Comparison of ENCODE assay signal across 11 cellular contexts in genomic region chr10:124999433-125000365, GRCh38. TPM values are rescaled to one million over a fixed set of nuclear protein-coding genes. Genes with fewer than 3 reads are reported as not detected.
A peak's percentile ranks its signal among the peaks of the same experiment; 100 is the strongest.
DNase-seq lines count a peak whose midpoint lies in the region; ATAC-seq, FAIRE-seq and TF ChIP-seq lines count a peak whose summit lies in the region.
"Had no signal": no experiment of that assay in that cellular context is flagged by ENCODE, and none has a peak within 500 bp of the region (broad histone marks: within the 10 kb centered on the region; RNA-seq: fewer than 3 reads in every experiment).

No MANE protein-coding gene starts in this region.

- no peak overlapping the region for H3K4me3 Mint-ChIP-seq in CD14-positive monocyte
- no peak overlapping the region for H3K4me3 Mint-ChIP-seq in activated naive CD8-positive, alpha-beta T cell treated with anti-CD3 and anti-CD28 coated beads for 36 hours

- intact Hi-C loops in head of caudate nucleus (cut with DNase I): loop anchor here (5.0 to 10.0 kb wide), 2 partner anchors 85 to 153 kb away; no protein-coding TSS in a partner anchor
- intact Hi-C loops in pancreas (cut with DNase I): no loop called here
- intact Hi-C loops in CD14-positive monocyte (cut with micrococcal nuclease): no loop called here

- H3K36me3 ChIP-seq in adipocyte (ENCODE audit: control insufficient read depth, insufficient read depth, low read length, severe bottlenecking) (peaks cover 27% of the 10 kb centered on the region), pancreas (peaks cover 2 to 43% (median 4%) of the 10 kb centered on the region in 3 donors)

- no peak for FAIRE-seq in pancreas (lab: Jason Lieb, UNC)
- FAIRE-seq: islet of Langerhans had no signal

- peaks cover 15% of the 10 kb centered on the region for H3K4me1 ChIP-seq in adipocyte (ENCODE audit: control insufficient read depth, insufficient read depth, low read length)
- H3K4me1 ChIP-seq in pancreas: peaks cover 11 to 28% (median 19%) of the 10 kb centered on the region in 3 donors

- TF ChIP-seq CTCF in AG09319 (IDR thresholded peaks at IDR 0.05; ENCODE audit: low read depth, low read length) (no peak), pancreas (IDR thresholded peaks at IDR 0.05) (no peak), CD14-positive monocyte (IDR thresholded peaks at IDR 0.05) (no peak)

- WGBS in pancreas, 2 donors: 60 to 63% methylated on average over 28 to 29 of the region's 29 CpGs

- DNase-seq in AG09319 (ENCODE audit: extremely low read depth, low read depth) (peak; percentile 70), adipocyte (ENCODE audit: low read depth) (peak; percentile 72), head of caudate nucleus (peak in 31 of 42 donors; percentile 3 to 67 (median 35)), pancreas (peak in 3 of 6 donors; percentile 15 to 46 (median 41)), CD14-positive monocyte (ENCODE audit: low spot score) (no peak), NCI-H2107 treated with DMSO at 0.1 percent for 48 hours (lab: John Stamatoyannopoulos, UW; ENCODE audit: unreplicated experiment) (no peak)
- DNase-seq in activated CD4-positive, alpha-beta T cell treated with anti-CD3 and anti-CD28 coated beads, Interleukin-2, amount 50 U/mL, for 4 hours: no peak
- DNase-seq in activated naive CD8-positive, alpha-beta T cell treated with anti-CD3 and anti-CD28 coated beads for 36 hours: no peak
- DNase-seq: activated naive CD4-positive, alpha-beta T cell treated with anti-CD3 and anti-CD28 coated beads, Interleukin-2, amount 50 U/mL, for 16 hours; NCI-H1417 had no signal

- no peaks in the 10 kb centered on the region for H3K27me3 Mint-ChIP-seq in CD14-positive monocyte (ENCODE audit: low read depth in 3 of 3)
- no peaks in the 10 kb centered on the region for H3K27me3 Mint-ChIP-seq in activated naive CD8-positive, alpha-beta T cell treated with anti-CD3 and anti-CD28 coated beads for 36 hours

- peaks cover 64 to 94% of the 10 kb centered on the region in 2 donors for H3K36me3 Mint-ChIP-seq in CD14-positive monocyte
- H3K36me3 Mint-ChIP-seq in activated naive CD8-positive, alpha-beta T cell treated with anti-CD3 and anti-CD28 coated beads for 36 hours: no peaks in the 10 kb centered on the region

- peak overlapping the region; percentile 13 for H3K9ac ChIP-seq in adipocyte (ENCODE audit: low read length)

- H3K27ac Mint-ChIP-seq in CD14-positive monocyte: peak overlapping the region in 3 of 7 donors; percentile 3 to 63 (median 57)
- no peak overlapping the region for H3K27ac Mint-ChIP-seq in activated naive CD8-positive, alpha-beta T cell treated with anti-CD3 and anti-CD28 coated beads for 36 hours

- H3K4me1 Mint-ChIP-seq in CD14-positive monocyte: no peaks in the 10 kb centered on the region
- peaks cover 4% of the 10 kb centered on the region for H3K4me1 Mint-ChIP-seq in activated naive CD8-positive, alpha-beta T cell treated with anti-CD3 and anti-CD28 coated beads for 36 hours

- no peaks in the 10 kb centered on the region for H3K9me3 ChIP-seq in adipocyte (ENCODE audit: control insufficient read depth, low read length)
- no peaks in the 10 kb centered on the region for H3K9me3 ChIP-seq in pancreas

- H3K27me3 ChIP-seq in adipocyte (replicated peaks; ENCODE audit: control insufficient read depth, insufficient read depth, low read length): no peaks in the 10 kb centered on the region
- H3K27me3 ChIP-seq in pancreas: no peaks in the 10 kb centered on the region

- H3K4me3 ChIP-seq in adipocyte (ENCODE audit: low read length) (no peak overlapping the region), pancreas (no peak overlapping the region)

- peak overlapping the region in 3 of 4 donors; percentile 41 to 46 (median 44) for H3K27ac ChIP-seq in pancreas

- ATAC-seq in pancreas: peak; percentile 4 to 28 (median 17)

- no peaks in the 10 kb centered on the region for H3K9me3 Mint-ChIP-seq in CD14-positive monocyte
- H3K9me3 Mint-ChIP-seq in activated naive CD8-positive, alpha-beta T cell treated with anti-CD3 and anti-CD28 coated beads for 36 hours: no peaks in the 10 kb centered on the region

RNA-seq across cellular contexts. Expression of gene ZRANB1, which starts 57.8 kb away (rescaled TPM):
- 10 to 100 TPM in 1 of 6 donors, 1 to 10 TPM in 5; 5.8 to 12.2 (median 7.7) TPM for total RNA-seq in pancreas
- polyA plus RNA-seq in pancreas (1 to 10 TPM; 4.3 to 8.7 TPM), CD14-positive monocyte (1 to 10 TPM; 2.7 to 3.1 TPM)
- 10 to 100 TPM; 11.5 to 12.6 TPM for total RNA-seq in activated naive CD8-positive, alpha-beta T cell treated with anti-CD3 and anti-CD28 coated beads for 36 hours

Comparison
In these comparisons a context has a peak if more than half of its experiments do, and no peak if none do; other contexts are left out.
1. DNase-seq: peak in AG09319 (single experiment), adipocyte (single experiment) and head of caudate nucleus (31 of 42); none in CD14-positive monocyte (single experiment), activated CD4-positive, alpha-beta T cell treated with anti-CD3 and anti-CD28 coated beads, Interleukin-2, amount 50 U/mL, for 4 hours (0 of 2), NCI-H2107 treated with DMSO at 0.1 percent for 48 hours (single experiment) and activated naive CD8-positive, alpha-beta T cell treated with anti-CD3 and anti-CD28 coated beads for 36 hours (single experiment).